Comparison of ENCODE assay signal across 1 cellular context in genomic region chr6:291697-292505, GRCh38.
TF ChIP-seq lines count a peak whose summit lies in the region.

A gene with protein sequence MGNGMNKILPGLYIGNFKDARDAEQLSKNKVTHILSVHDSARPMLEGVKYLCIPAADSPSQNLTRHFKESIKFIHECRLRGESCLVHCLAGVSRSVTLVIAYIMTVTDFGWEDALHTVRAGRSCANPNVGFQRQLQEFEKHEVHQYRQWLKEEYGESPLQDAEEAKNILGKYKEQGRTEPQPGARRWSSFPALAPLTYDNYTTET (plus strand): TSS chr6:292487. CDS start chr6:292540, 53 bp downstream.

TF ChIP-seq in HepG2, 621 proteins besides CTCF, POLR2A, EP300 and RAD21 (continued from another document and continues in another):
- TF ChIP-seq NCOA1 (CRISPR knock-in tag; IDR thresholded peaks at IDR 0.05) (no peak), DR1 (CRISPR knock-in tag; IDR thresholded peaks at IDR 0.05) (peak; percentile 45; the same call in 1 of the 2 replicates), ZNF121 (CRISPR knock-in tag; IDR thresholded peaks at IDR 0.05) (no peak), MAX (IDR thresholded peaks at IDR 0.05) (peak; percentile 51), ZNF503 (CRISPR knock-in tag; IDR thresholded peaks at IDR 0.05) (peak; percentile 41; the same call in 1 of the 2 replicates), ZNF564 (CRISPR knock-in tag; IDR thresholded peaks at IDR 0.05) (no peak; the same call in 1 of the 2 replicates), AHR (CRISPR knock-in tag; IDR thresholded peaks at IDR 0.05) (no peak; the same call in none of the 2 replicates), HHEX (CRISPR knock-in tag; IDR thresholded peaks at IDR 0.05) (no peak), SNAPC5 (CRISPR knock-in tag; IDR thresholded peaks at IDR 0.05; ENCODE audit: borderline replicate concordance) (peak; percentile 16; the same call in 1 of the 2 replicates), ZNF225 (CRISPR knock-in tag; IDR thresholded peaks at IDR 0.05) (no peak), ZNF180 (CRISPR knock-in tag; IDR thresholded peaks at IDR 0.05; ENCODE audit: borderline replicate concordance, low read depth) (no peak), PRDM15 (CRISPR knock-in tag; IDR thresholded peaks at IDR 0.05) (peak; percentile 17; the same call in 1 of the 2 replicates), MXD4 (CRISPR knock-in tag; IDR thresholded peaks at IDR 0.05) (no peak), TBX3 (IDR thresholded peaks at IDR 0.05; ENCODE audit: borderline replicate concordance) (no peak), BCLAF1 (IDR thresholded peaks at IDR 0.05) (no peak), DPF2 (CRISPR knock-in tag; IDR thresholded peaks at IDR 0.05; ENCODE audit: borderline replicate concordance, low read depth) (no peak), CAMTA2 (CRISPR knock-in tag; IDR thresholded peaks at IDR 0.05; ENCODE audit: borderline replicate concordance) (no peak; the same call in 1 of the 2 replicates), TOE1 (CRISPR knock-in tag; IDR thresholded peaks at IDR 0.05) (no peak), GABPA (IDR thresholded peaks at IDR 0.05; ENCODE audit: low read depth, low read length) (no peak), GABPA (CRISPR knock-in tag; IDR thresholded peaks at IDR 0.05; ENCODE audit: low read depth) (no peak), SIN3A (IDR thresholded peaks at IDR 0.05; ENCODE audit: borderline replicate concordance, low read depth, low read length) (peak; percentile 70; the same call in 1 of the 2 replicates), PHF8 (CRISPR knock-in tag; IDR thresholded peaks at IDR 0.05) (peak; percentile 91), NFKB2 (CRISPR knock-in tag; IDR thresholded peaks at IDR 0.05; ENCODE audit: borderline replicate concordance) (no peak; the same call in 1 of the 2 replicates), ZNF235 (CRISPR knock-in tag; IDR thresholded peaks at IDR 0.05; ENCODE audit: borderline replicate concordance) (no peak), NBN (conservative IDR thresholded peaks at IDR 0.05) (no peak), SP140L (CRISPR knock-in tag; IDR thresholded peaks at IDR 0.05; ENCODE audit: borderline replicate concordance) (no peak), RFXAP (CRISPR knock-in tag; IDR thresholded peaks at IDR 0.05; ENCODE audit: borderline replicate concordance) (0 out of 2 replicates have a peak, but pooled peaks have one; percentile 24), ZBTB7A (CRISPR knock-in tag; IDR thresholded peaks at IDR 0.05) (peak; percentile 86), ETS1 (CRISPR knock-in tag; IDR thresholded peaks at IDR 0.05) (no peak), ARID5B (CRISPR knock-in tag; IDR thresholded peaks at IDR 0.05) (0 out of 2 replicates have a peak, but pooled peaks have one; percentile 40), ZNF75D (CRISPR knock-in tag; IDR thresholded peaks at IDR 0.05; ENCODE audit: borderline replicate concordance) (no peak), BRCA1 (CRISPR knock-in tag; IDR thresholded peaks at IDR 0.05) (peak; percentile 41; the same call in 1 of the 2 replicates), STAT5B (CRISPR knock-in tag; IDR thresholded peaks at IDR 0.05) (no peak), TBL1XR1 (IDR thresholded peaks at IDR 0.05; ENCODE audit: borderline replicate concordance, low read length, partially characterized antibody) (no peak)
- TF ChIP-seq, protein P1, sequence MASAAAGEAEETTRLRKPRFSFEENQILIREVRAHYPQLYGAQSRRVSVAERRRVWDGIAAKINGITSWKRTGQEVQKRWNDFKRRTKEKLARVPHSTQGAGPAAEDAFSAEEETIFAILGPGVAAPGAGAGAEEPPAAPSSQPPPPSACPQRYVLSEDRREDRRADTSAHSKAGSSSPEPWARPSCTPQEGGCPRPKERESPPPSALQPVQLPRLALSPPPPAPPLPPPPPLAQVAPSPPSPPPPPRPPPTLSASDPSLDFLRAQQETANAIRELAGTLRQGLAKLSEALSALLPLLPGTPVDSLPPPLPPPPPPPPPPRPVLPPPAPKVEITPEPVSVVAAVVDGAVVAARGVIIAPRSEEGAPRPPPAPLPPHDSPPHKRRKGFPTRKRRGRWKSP (CRISPR knock-in tag; IDR thresholded peaks at IDR 0.05): peak; percentile 74
- TF ChIP-seq, protein P2, sequence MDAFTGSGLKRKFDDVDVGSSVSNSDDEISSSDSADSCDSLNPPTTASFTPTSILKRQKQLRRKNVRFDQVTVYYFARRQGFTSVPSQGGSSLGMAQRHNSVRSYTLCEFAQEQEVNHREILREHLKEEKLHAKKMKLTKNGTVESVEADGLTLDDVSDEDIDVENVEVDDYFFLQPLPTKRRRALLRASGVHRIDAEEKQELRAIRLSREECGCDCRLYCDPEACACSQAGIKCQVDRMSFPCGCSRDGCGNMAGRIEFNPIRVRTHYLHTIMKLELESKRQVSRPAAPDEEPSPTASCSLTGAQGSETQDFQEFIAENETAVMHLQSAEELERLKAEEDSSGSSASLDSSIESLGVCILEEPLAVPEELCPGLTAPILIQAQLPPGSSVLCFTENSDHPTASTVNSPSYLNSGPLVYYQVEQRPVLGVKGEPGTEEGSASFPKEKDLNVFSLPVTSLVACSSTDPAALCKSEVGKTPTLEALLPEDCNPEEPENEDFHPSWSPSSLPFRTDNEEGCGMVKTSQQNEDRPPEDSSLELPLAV (CRISPR knock-in tag; conservative IDR thresholded peaks at IDR 0.05; ENCODE audit: low read depth): no peak
- TF ChIP-seq, protein P3, sequence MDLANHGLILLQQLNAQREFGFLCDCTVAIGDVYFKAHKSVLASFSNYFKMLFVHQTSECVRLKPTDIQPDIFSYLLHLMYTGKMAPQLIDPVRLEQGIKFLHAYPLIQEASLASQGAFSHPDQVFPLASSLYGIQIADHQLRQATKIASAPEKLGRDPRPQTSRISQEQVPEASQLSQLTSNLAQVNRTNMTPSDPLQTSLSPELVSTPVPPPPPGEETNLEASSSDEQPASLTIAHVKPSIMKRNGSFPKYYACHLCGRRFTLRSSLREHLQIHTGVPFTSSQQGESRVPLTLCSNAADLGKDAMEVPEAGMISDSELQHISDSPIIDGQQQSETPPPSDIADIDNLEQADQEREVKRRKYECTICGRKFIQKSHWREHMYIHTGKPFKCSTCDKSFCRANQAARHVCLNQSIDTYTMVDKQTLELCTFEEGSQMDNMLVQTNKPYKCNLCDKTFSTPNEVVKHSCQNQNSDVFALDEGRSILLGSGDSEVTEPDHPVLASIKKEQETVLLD (CRISPR knock-in tag; IDR thresholded peaks at IDR 0.05; ENCODE audit: low read depth): peak; percentile 80; the same call in 1 of the 2 replicates
